ENCODE assay signal across 13 cellular contexts in the genomic region with DNA sequence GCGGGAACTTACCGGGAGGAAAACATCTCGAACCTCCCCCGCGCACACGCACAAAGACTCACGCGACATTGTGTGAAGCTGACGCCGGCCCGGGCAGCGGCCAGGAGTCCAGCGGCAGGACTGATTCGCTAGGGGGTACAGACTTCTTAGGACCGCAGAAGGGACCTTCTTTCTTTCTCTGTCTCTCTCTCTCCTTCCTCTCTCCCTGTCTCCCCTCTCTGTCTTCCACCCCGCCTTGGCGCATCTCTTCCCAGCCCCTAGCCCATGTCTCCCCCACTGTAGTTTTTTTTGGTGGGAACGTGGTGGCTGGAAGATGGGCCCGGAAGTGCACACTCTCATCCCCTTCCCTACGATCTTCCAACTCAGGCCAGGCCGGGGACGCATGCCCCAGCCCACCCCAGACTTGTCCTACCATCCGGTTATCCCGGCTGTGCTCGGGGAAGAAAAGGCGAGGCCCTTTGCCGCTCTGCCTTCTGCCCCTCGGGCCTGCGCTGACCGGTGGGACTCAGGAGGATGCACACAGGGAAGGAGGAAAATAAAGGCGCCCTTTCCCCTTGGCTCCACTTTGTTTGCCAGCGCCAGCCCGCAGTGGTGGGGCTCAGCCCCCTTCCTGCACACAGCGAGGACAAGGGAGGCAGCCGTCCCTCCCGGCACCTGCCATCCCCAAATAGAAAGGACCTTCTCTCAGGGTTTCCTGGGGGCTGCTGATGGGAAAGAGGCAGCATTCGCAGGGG. TPM values are rescaled to one million over a fixed set of nuclear protein-coding genes. Genes with fewer than 3 reads are reported as not detected.
DNase-seq lines count a peak whose midpoint lies in the region; ATAC-seq and TF ChIP-seq lines count a peak whose summit lies in the region.
"Had no signal": no experiment of that assay in that cellular context is flagged by ENCODE, and none has a peak within 500 bp of the region (broad histone marks: within the 10 kb centered on the region; RNA-seq: fewer than 3 reads in every experiment).

No MANE protein-coding gene starts in this region.

- CTCF ChIA-PET in CD8-positive, alpha-beta memory T cell (lab: Charles Lee) = no interaction called here
- CTCF ChIA-PET in HEK293T (lab: Yijun Ruan, JAX) (no interaction called here), GM10248 (lab: Yijun Ruan, JAX) (no interaction called here)

- DNase-seq in CD8-positive, alpha-beta memory T cell = no peak
- DNase-seq in HEK293T (ENCODE audit: extremely low spot score) (peak; percentile 82), neural progenitor cell (ENCODE audit: low spot score) (peak; percentile 48), GM10248 (ENCODE audit: extremely low spot score) (no peak), cerebellum (ENCODE audit: low spot score) (no peak), middle frontal gyrus (ENCODE audit: extremely low spot score, low spot score) (no peak)
- DNase-seq in central memory CD8-positive, alpha-beta T cell (ENCODE audit: low spot score in 2 of 2) = no peak
- DNase-seq: activated CD4-positive, alpha-beta T cell treated with anti-CD3 and anti-CD28 coated beads, Interleukin-2, amount 50 U/mL, for 4 hours; HCEC 1CT; NCI-H1694 treated with DMSO at 0.1 percent for 48 hours had no signal

- no peaks in the 10 kb centered on the region for H3K9me3 ChIP-seq in CD8-positive, alpha-beta memory T cell (ENCODE audit: low read length)
- no peaks in the 10 kb centered on the region for H3K9me3 ChIP-seq in neural progenitor cell (ENCODE audit: low read depth)
- H3K9me3 ChIP-seq: neutrophil had no signal

- no peak overlapping the region for H2AFZ ChIP-seq in neural progenitor cell (replicated peaks)

- no peaks in the 10 kb centered on the region for H3K79me2 ChIP-seq in neural progenitor cell (ENCODE audit: low read depth)

- no peak overlapping the region for H3K4me3 ChIP-seq in CD8-positive, alpha-beta memory T cell (ENCODE audit: low read length)
- no peak overlapping the region for H3K4me3 ChIP-seq in neural progenitor cell

- POLR2A ChIA-PET in CD8-positive, alpha-beta memory T cell (lab: Charles Lee) = no interaction called here
- POLR2A ChIA-PET in HEK293T (lab: Yijun Ruan, JAX) = interaction anchor here (1.0 to 1.8 kb wide), 3 partner anchors 12 to 50 kb away, joined by 4 to 5 read pairs (median 4); no protein-coding TSS in a partner anchor
- POLR2A ChIA-PET in GM10248 (lab: Yijun Ruan, JAX) = no interaction called here

- no peaks in the 10 kb centered on the region for H3K9me3 Mint-ChIP-seq in CD8-positive, alpha-beta memory T cell
- no peaks in the 10 kb centered on the region for H3K9me3 Mint-ChIP-seq in central memory CD8-positive, alpha-beta T cell
- peaks cover 4% of the 10 kb centered on the region for H3K9me3 Mint-ChIP-seq in neural progenitor cell

- H3K27ac Mint-ChIP-seq in CD8-positive, alpha-beta memory T cell = no peak overlapping the region
- no peak overlapping the region for H3K27ac Mint-ChIP-seq in central memory CD8-positive, alpha-beta T cell (ENCODE audit: low read depth)
- peak overlapping the region; percentile 78 for H3K27ac Mint-ChIP-seq in neural progenitor cell

- no peak overlapping the region for H3K4me2 ChIP-seq in neural progenitor cell

- peak overlapping the region in 6 of 7 donors; percentile 41 to 64 (median 52) for H3K4me3 Mint-ChIP-seq in CD8-positive, alpha-beta memory T cell
- peak overlapping the region; percentile 65 for H3K4me3 Mint-ChIP-seq in central memory CD8-positive, alpha-beta T cell
- H3K4me3 Mint-ChIP-seq in neural progenitor cell = peak overlapping the region; percentile 96

- peaks cover 53% of the 10 kb centered on the region for H3K27me3 ChIP-seq in CD8-positive, alpha-beta memory T cell (ENCODE audit: insufficient read depth, low read length, poor library complexity, severe bottlenecking)
- H3K27me3 ChIP-seq in neural progenitor cell = peaks cover 98% of the 10 kb centered on the region

- H4K20me1 ChIP-seq in neural progenitor cell (ENCODE audit: low read depth) = peaks cover 94% of the 10 kb centered on the region

- peaks cover 13 to 29% (median 16%) of the 10 kb centered on the region in 3 donors for H3K4me1 Mint-ChIP-seq in CD8-positive, alpha-beta memory T cell
- peaks cover 28% of the 10 kb centered on the region for H3K4me1 Mint-ChIP-seq in central memory CD8-positive, alpha-beta T cell
- H3K4me1 Mint-ChIP-seq in neural progenitor cell = peaks cover 50% of the 10 kb centered on the region

- H3F3A ChIP-seq in neural progenitor cell (ENCODE audit: low read depth) = peaks cover 16% of the 10 kb centered on the region

- no peak overlapping the region for H3K9ac ChIP-seq in neural progenitor cell

- peaks cover 55 to 74% of the 10 kb centered on the region in 2 donors for H3K27me3 Mint-ChIP-seq in CD8-positive, alpha-beta memory T cell
- H3K27me3 Mint-ChIP-seq in central memory CD8-positive, alpha-beta T cell = peaks cover 83% of the 10 kb centered on the region
- peaks cover 68% of the 10 kb centered on the region for H3K27me3 Mint-ChIP-seq in neural progenitor cell (ENCODE audit: insufficient read depth, low read depth)

- no peak overlapping the region for H3K27ac ChIP-seq in CD8-positive, alpha-beta memory T cell (ENCODE audit: low read depth, low read length)
- no peak overlapping the region for H3K27ac ChIP-seq in neural progenitor cell
- H3K27ac ChIP-seq: HL-60, neutrophil had no signal

- H3K36me3 ChIP-seq in CD8-positive, alpha-beta memory T cell (ENCODE audit: insufficient read depth, low read length) = no peaks in the 10 kb centered on the region
- no peaks in the 10 kb centered on the region for H3K36me3 ChIP-seq in neural progenitor cell
- H3K36me3 ChIP-seq: neutrophil had no signal

- TF ChIP-seq CTCF in neural progenitor cell (IDR thresholded peaks at IDR 0.05) (no peak), GM10248 (IDR thresholded peaks at IDR 0.05; ENCODE audit: control extremely low read depth, extremely low read depth, low read depth, missing control alignments) (no peak)

- no peak for ATAC-seq in central memory CD8-positive, alpha-beta T cell (replicated peaks; ENCODE audit: extremely low read depth, poor library complexity, severe bottlenecking)
- no peak for ATAC-seq in HG03457 (IDR thresholded peaks at IDR 0.05; ENCODE audit: unreplicated experiment)

- H3K36me3 Mint-ChIP-seq in CD8-positive, alpha-beta memory T cell = no peaks in the 10 kb centered on the region
- peaks cover 8% of the 10 kb centered on the region for H3K36me3 Mint-ChIP-seq in central memory CD8-positive, alpha-beta T cell (ENCODE audit: insufficient read depth)
- peaks cover 22% of the 10 kb centered on the region for H3K36me3 Mint-ChIP-seq in neural progenitor cell

- no peaks in the 10 kb centered on the region for H3K4me1 ChIP-seq in CD8-positive, alpha-beta memory T cell (ENCODE audit: insufficient read depth, low read length)
- peaks cover 3% of the 10 kb centered on the region for H3K4me1 ChIP-seq in neural progenitor cell

TF ChIP-seq in HEK293T, 16 proteins besides CTCF, POLR2A, EP300 and RAD21:
- TF ChIP-seq NFRKB (IDR thresholded peaks at IDR 0.05) = no peak
- TF ChIP-seq FOXA1 (IDR thresholded peaks at IDR 0.05) = no peak
- no peak for TF ChIP-seq FOXK2 (IDR thresholded peaks at IDR 0.05)
- peak; percentile 86 for TF ChIP-seq L3MBTL2 (conservative IDR thresholded peaks at IDR 0.05)
- TF ChIP-seq FOXM1 (IDR thresholded peaks at IDR 0.05; ENCODE audit: borderline replicate concordance) = no peak

RNA-seq across cellular contexts. Expression of a gene that starts 1.4 kb away (rescaled TPM):
- not detected for total RNA-seq in CD8-positive, alpha-beta memory T cell
- not detected for polyA plus RNA-seq in CD8-positive, alpha-beta memory T cell
- not detected in 2 replicates for total RNA-seq in neural progenitor cell (ENCODE audit: low replicate concordance)
- 11.9 TPM for total RNA-seq in cerebellum

Comparison
In these comparisons a context has a peak if more than half of its experiments do, and no peak if none do; other contexts are left out.
1. DNase-seq: peak in HEK293T (single experiment) and neural progenitor cell (single experiment); none in CD8-positive, alpha-beta memory T cell (0 of 5), central memory CD8-positive, alpha-beta T cell (0 of 2), GM10248 (single experiment), cerebellum (single experiment) and middle frontal gyrus (single experiment).
2. RNA of a gene that starts 1.4 kb away (total RNA-seq): 11.9 TPM in cerebellum (single experiment); not detected in CD8-positive, alpha-beta memory T cell and not detected in neural progenitor cell; every median in the first group is over 10 times any median in the second.
3. Peak in every context shown above with its lines, with median percentiles within 50 percentile points of each other: H3K4me3 Mint-ChIP-seq.